12 cellular contexts compared by ENCODE assay signal in genomic region chr1:46581685-46582455, GRCh38. TPM values are rescaled to one million over a fixed set of nuclear protein-coding genes. Genes with fewer than 3 reads are reported as not detected.
DNase-seq lines count a peak whose midpoint lies in the region; ATAC-seq and TF ChIP-seq lines count a peak whose summit lies in the region.
"Had no signal": no experiment of that assay in that cellular context is flagged by ENCODE, and none has a peak within 500 bp of the region (broad histone marks: within the 10 kb centered on the region; RNA-seq: fewer than 3 reads in every experiment).

No MANE protein-coding gene starts in this region.

- CTCF ChIA-PET in activated naive CD4-positive, alpha-beta T cell treated with anti-CD3 and anti-CD28 coated beads for 36 hours (lab: Charles Lee), result no interaction called here

- TF ChIP-seq CTCF in Peyer's patch (IDR thresholded peaks at IDR 0.05) (no peak), astrocyte of the spinal cord (IDR thresholded peaks at IDR 0.05; ENCODE audit: low read depth, low read length) (no peak)

- no peaks in the 10 kb centered on the region for H3K27me3 Mint-ChIP-seq in activated naive CD4-positive, alpha-beta T cell treated with anti-CD3 and anti-CD28 coated beads for 36 hours (ENCODE audit: low read depth)
- H3K27me3 Mint-ChIP-seq in stimulated activated naive B cell treated with anti-CD40 and anti-IgM and Interleukin-4, amounts not matched to agents 10 μg/mL and 1 μg/mL and 100 μg/mL, for 72 hours, result no peaks in the 10 kb centered on the region

- in situ Hi-C loops in astrocyte of the spinal cord (cut with HindIII; ENCODE audit: low sequenced_read_pairs), result no loop called here

- H3K4me3 ChIP-seq in Peyer's patch (no peak overlapping the region), astrocyte of the spinal cord (ENCODE audit: low read depth, low read length) (no peak overlapping the region)
- H3K4me3 ChIP-seq: prostate gland had no signal

- H3K4me3 Mint-ChIP-seq in activated naive CD4-positive, alpha-beta T cell treated with anti-CD3 and anti-CD28 coated beads for 36 hours, result no peak overlapping the region
- no peak overlapping the region for H3K4me3 Mint-ChIP-seq in stimulated activated naive B cell treated with anti-CD40 and anti-IgM and Interleukin-4, amounts not matched to agents 10 μg/mL and 1 μg/mL and 100 μg/mL, for 72 hours

- H3K27ac Mint-ChIP-seq in activated naive CD4-positive, alpha-beta T cell treated with anti-CD3 and anti-CD28 coated beads for 36 hours, result peak overlapping the region; percentile 73
- H3K27ac Mint-ChIP-seq in stimulated activated naive B cell treated with anti-CD40 and anti-IgM and Interleukin-4, amounts not matched to agents 10 μg/mL and 1 μg/mL and 100 μg/mL, for 72 hours, result no peak overlapping the region

- peak overlapping the region; percentile 17 to 68 (median 40) for H3K27ac ChIP-seq in Peyer's patch
- H3K27ac ChIP-seq: prostate gland, VCaP had no signal

- ATAC-seq in stimulated activated naive B cell treated with anti-CD40 and anti-IgM and Interleukin-4, amounts not matched to agents 10 μg/mL and 1 μg/mL and 100 μg/mL, for 72 hours (replicated peaks), result peak; percentile 80 to 82
- no peak for ATAC-seq in HG03565 (IDR thresholded peaks at IDR 0.05; ENCODE audit: unreplicated experiment)
- no peak for ATAC-seq in left colon

- H3K27me3 ChIP-seq in Peyer's patch, result no peaks in the 10 kb centered on the region

- H3K4me1 ChIP-seq in Peyer's patch, result peaks cover 0 to 13% (median 0%) of the 10 kb centered on the region in 4 donors
- H3K4me1 ChIP-seq: prostate gland had no signal

- peaks cover 0 to 80% (median 0%) of the 10 kb centered on the region in 3 donors for H3K36me3 ChIP-seq in Peyer's patch
- H3K36me3 ChIP-seq: prostate gland had no signal

- H3K9me3 ChIP-seq in Peyer's patch, result no peaks in the 10 kb centered on the region
- H3K9me3 ChIP-seq: prostate gland had no signal

- peaks cover 8% of the 10 kb centered on the region for H3K4me1 Mint-ChIP-seq in activated naive CD4-positive, alpha-beta T cell treated with anti-CD3 and anti-CD28 coated beads for 36 hours (ENCODE audit: low read depth)
- H3K4me1 Mint-ChIP-seq in stimulated activated naive B cell treated with anti-CD40 and anti-IgM and Interleukin-4, amounts not matched to agents 10 μg/mL and 1 μg/mL and 100 μg/mL, for 72 hours, result peaks cover 17 to 30% of the 10 kb centered on the region in 2 donors

- H3K36me3 Mint-ChIP-seq in activated naive CD4-positive, alpha-beta T cell treated with anti-CD3 and anti-CD28 coated beads for 36 hours (ENCODE audit: low read depth), result peaks cover 25% of the 10 kb centered on the region
- H3K36me3 Mint-ChIP-seq in stimulated activated naive B cell treated with anti-CD40 and anti-IgM and Interleukin-4, amounts not matched to agents 10 μg/mL and 1 μg/mL and 100 μg/mL, for 72 hours, result peaks cover 55 to 71% of the 10 kb centered on the region in 2 donors

- TF ChIP-seq POLR2A in Peyer's patch (IDR thresholded peaks at IDR 0.05), result no peak

- DNase-seq in activated naive CD4-positive, alpha-beta T cell treated with anti-CD3 and anti-CD28 coated beads for 36 hours, result no peak
- DNase-seq in activated naive CD4-positive, alpha-beta T cell treated with Interleukin-2 at 50 U/mL for 16 hours, result no peak
- DNase-seq in Peyer's patch (no peak), astrocyte of the spinal cord (ENCODE audit: low read depth, low spot score) (peak; percentile 12), RKO (ENCODE audit: low spot score) (no peak), left colon (no peak)
- DNase-seq in stimulated activated naive B cell treated with anti-CD40 and anti-IgM and Interleukin-4, amounts not matched to agents 10 μg/mL and 1 μg/mL and 100 μg/mL, for 72 hours, result no peak
- DNase-seq: NCI-H524 had no signal

- intact Hi-C loops in activated naive CD4-positive, alpha-beta T cell treated with anti-CD3 and anti-CD28 coated beads for 36 hours (cut with micrococcal nuclease), result no loop called here
- intact Hi-C loops in left colon (cut with DNase I, micrococcal nuclease), result no loop called here

- H3K9me3 Mint-ChIP-seq in activated naive CD4-positive, alpha-beta T cell treated with anti-CD3 and anti-CD28 coated beads for 36 hours, result no peaks in the 10 kb centered on the region
- H3K9me3 Mint-ChIP-seq in stimulated activated naive B cell treated with anti-CD40 and anti-IgM and Interleukin-4, amounts not matched to agents 10 μg/mL and 1 μg/mL and 100 μg/mL, for 72 hours, result no peaks in the 10 kb centered on the region

RNA-seq across cellular contexts. Expression of gene MKNK1, which starts 22.2 kb away (rescaled TPM):
- total RNA-seq in activated naive CD4-positive, alpha-beta T cell treated with anti-CD3 and anti-CD28 coated beads for 36 hours, result 10 to 100 TPM; 18.5 to 21.2 TPM
- total RNA-seq in Peyer's patch, result 100 to 1,000 TPM in 1 of 4 donors, 10 to 100 TPM in 3; 51.3 to 134 (median 94.2) TPM
- 10 to 100 TPM; 46.2 to 52.4 TPM for total RNA-seq in left colon

RNA-seq across cellular contexts. Expression of gene KNCN, which starts 30.4 kb away (rescaled TPM):
- total RNA-seq in activated naive CD4-positive, alpha-beta T cell treated with anti-CD3 and anti-CD28 coated beads for 36 hours, result not detected
- not detected for total RNA-seq in Peyer's patch
- not detected for total RNA-seq in left colon
- total RNA-seq: liver, prostate gland had no signal

RNA-seq across cellular contexts. Expression of gene MOB3C, which starts 34.7 kb away (rescaled TPM):
- total RNA-seq in activated naive CD4-positive, alpha-beta T cell treated with anti-CD3 and anti-CD28 coated beads for 36 hours, result 1 to 10 TPM; 4.8 to 5.0 TPM
- 10 to 100 TPM in 3 of 4 donors, 1 to 10 TPM in 1; 7.7 to 22.3 (median 14.5) TPM for total RNA-seq in Peyer's patch
- total RNA-seq in left colon, result 10 to 100 TPM; 15.6 to 18.1 TPM

Comparison
In these comparisons a context has a peak if more than half of its experiments do, and no peak if none do; other contexts are left out.
1. ATAC-seq: peak in stimulated activated naive B cell treated with anti-CD40 and anti-IgM and Interleukin-4, amounts not matched to agents 10 μg/mL and 1 μg/mL and 100 μg/mL, for 72 hours (2 of 2); none in HG03565 (single experiment) and left colon (single experiment).